In the genomic region with DNA sequence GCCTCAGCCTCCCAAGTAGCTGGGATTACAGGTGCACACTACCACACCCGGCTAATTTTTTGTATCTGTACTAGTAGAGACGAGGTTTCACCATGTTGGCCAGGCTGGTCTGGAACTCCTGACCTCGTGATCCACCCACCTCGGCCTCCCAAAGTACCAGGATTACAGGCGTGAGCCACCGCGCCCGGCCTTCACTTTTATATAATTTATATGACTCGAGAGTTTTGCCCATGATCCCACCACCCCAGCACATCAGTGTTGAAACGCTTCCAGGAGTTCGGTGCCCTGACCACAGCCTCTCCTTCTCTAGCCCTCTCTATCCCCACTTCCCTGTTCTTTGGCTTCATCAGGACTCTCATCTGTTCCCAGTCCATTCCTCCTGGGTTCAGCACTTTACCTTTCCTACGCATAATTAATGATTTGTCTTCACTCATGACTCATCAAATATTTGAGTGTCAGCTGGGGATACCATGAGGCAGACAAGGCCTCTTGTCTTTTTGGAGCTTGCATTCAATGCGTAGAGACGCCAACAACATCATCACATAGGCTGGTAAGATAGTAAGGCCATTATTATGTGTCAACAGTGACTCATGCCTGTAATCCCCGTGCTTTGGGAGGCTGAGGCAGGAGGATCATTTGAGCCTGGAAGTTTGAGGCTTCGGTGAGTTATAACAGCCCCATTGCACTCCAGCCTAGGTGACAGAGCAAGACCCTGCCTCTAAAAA, we compare ENCODE assay signal across 9 cellular contexts. TPM values are rescaled to one million over a fixed set of nuclear protein-coding genes. Genes with fewer than 3 reads are reported as not detected.
DNase-seq lines count a peak whose midpoint lies in the region; ATAC-seq and TF ChIP-seq lines count a peak whose summit lies in the region.
"Had no signal": no experiment of that assay in that cellular context is flagged by ENCODE, and none has a peak within 500 bp of the region (broad histone marks: within the 10 kb centered on the region; RNA-seq: fewer than 3 reads in every experiment).

No MANE protein-coding gene starts in this region.

- H3K27ac ChIP-seq in esophagus muscularis mucosa (replicated peaks in 1 of 4) (peak overlapping the region; percentile 88 to 92 (median 90)), gastrocnemius medialis (peak overlapping the region; percentile 91 to 99 (median 95))

- no peak for TF ChIP-seq CTCF in esophagus muscularis mucosa (IDR thresholded peaks at IDR 0.05)
- no peak for TF ChIP-seq CTCF in gastrocnemius medialis (IDR thresholded peaks at IDR 0.05 in 4 of 5, conservative IDR thresholded peaks at IDR 0.05 in 1 of 5)

- no peaks in the 10 kb centered on the region for H3K9me3 ChIP-seq in esophagus muscularis mucosa
- H3K9me3 ChIP-seq in gastrocnemius medialis = no peaks in the 10 kb centered on the region
- H3K9me3 ChIP-seq: adrenal gland had no signal

- WGBS in esophagus muscularis mucosa = 81% methylated on average over 16 of the region's 16 CpGs

- peak; percentile 14 for ATAC-seq in SK-N-SH treated with all-trans-retinoic acid at 6 μM for 48 hours
- no peak for ATAC-seq in gastrocnemius medialis
- no peak for ATAC-seq in GM21367 (IDR thresholded peaks at IDR 0.05; ENCODE audit: unreplicated experiment)
- ATAC-seq in GM18873 (IDR thresholded peaks at IDR 0.05; ENCODE audit: low FRiP score, unreplicated experiment) = no peak

- peaks cover 22 to 51% (median 45%) of the 10 kb centered on the region in 4 donors for H3K4me1 ChIP-seq in esophagus muscularis mucosa
- peaks cover 24 to 25% of the 10 kb centered on the region in 2 donors for H3K4me1 ChIP-seq in gastrocnemius medialis

- DNase-seq in NCI-H748 (lab: John Stamatoyannopoulos, UW; ENCODE audit: unreplicated experiment) = peak; percentile 12
- no peak for DNase-seq in NCI-H748 treated with DMSO at 0.1 percent for 48 hours (lab: John Stamatoyannopoulos, UW)
- no peak for DNase-seq in esophagus muscularis mucosa (ENCODE audit: extremely low spot score)
- no peak for DNase-seq in gastrocnemius medialis
- DNase-seq in NCI-H1092 treated with DMSO at 0.1 percent for 48 hours (lab: John Stamatoyannopoulos, UW) = no peak

- intact Hi-C loops in esophagus muscularis mucosa (cut with DNase I) (loop anchor here (5.0 kb wide), 1 partner anchor 117 kb away; no protein-coding TSS in a partner anchor), gastrocnemius medialis (cut with DNase I; ENCODE audit: low total_unique reads) (loop anchor here (5.0 kb wide), 2 partner anchors 67 to 117 kb away; no protein-coding TSS in a partner anchor)

- no peak for TF ChIP-seq POLR2A in esophagus muscularis mucosa (IDR thresholded peaks at IDR 0.05; ENCODE audit: low read depth)
- TF ChIP-seq POLR2A in gastrocnemius medialis (IDR thresholded peaks at IDR 0.05) = no peak

- H3K36me3 ChIP-seq in esophagus muscularis mucosa = peaks cover 5 to 37% (median 33%) of the 10 kb centered on the region in 4 donors
- H3K36me3 ChIP-seq in gastrocnemius medialis = peaks cover 0 to 12% of the 10 kb centered on the region in 2 donors

- H3K4me3 ChIP-seq in esophagus muscularis mucosa (peak overlapping the region; percentile 63 to 79 (median 64)), gastrocnemius medialis (peak overlapping the region; percentile 70 to 92 (median 74))

- no peak for TF ChIP-seq EP300 in esophagus muscularis mucosa (IDR thresholded peaks at IDR 0.05)

- in situ Hi-C loops in gastrocnemius medialis (cut with MboI; ENCODE audit: low sequenced_read_pairs in 4 of 4) = no loop called here

- H3K27me3 ChIP-seq in esophagus muscularis mucosa = no peaks in the 10 kb centered on the region
- H3K27me3 ChIP-seq in gastrocnemius medialis = no peaks in the 10 kb centered on the region
- H3K27me3 ChIP-seq: adrenal gland had no signal

TF ChIP-seq in SK-N-SH treated with all-trans-retinoic acid at 6 μM for 48 hours, 23 proteins besides CTCF, POLR2A, EP300 and RAD21:
- no peak for TF ChIP-seq OSR1 (CRISPR knock-in tag; IDR thresholded peaks at IDR 0.05)
- peak; percentile 79; the same call in 1 of the 2 replicates for TF ChIP-seq TOX (CRISPR knock-in tag; IDR thresholded peaks at IDR 0.05; ENCODE audit: borderline replicate concordance)

RNA-seq across cellular contexts. Expression of a gene that starts 1.4 kb away (rescaled TPM):
- total RNA-seq in esophagus muscularis mucosa (10 to 100 TPM; 45.0 to 60.4 (median 50.2) TPM), gastrocnemius medialis (100 to 1,000 TPM in 2 of 4 donors, 10 to 100 TPM in 2; 73.3 to 119 (median 89.9) TPM)

RNA-seq across cellular contexts. Expression of a gene that starts 20.3 kb away (rescaled TPM):
- total RNA-seq in esophagus muscularis mucosa = 10 to 100 TPM in 3 of 4 donors, 1 to 10 TPM in 1; 8.3 to 18.2 (median 15.0) TPM
- 10 to 100 TPM in 3 of 4 donors, 1 to 10 TPM in 1; 9.2 to 19.5 (median 18.5) TPM for total RNA-seq in gastrocnemius medialis

RNA-seq across cellular contexts. Expression of a gene that starts 27.8 kb away (rescaled TPM):
- total RNA-seq in esophagus muscularis mucosa (1 to 10 TPM in 1 of 4 donors, not detected in 3; 2.4 TPM), gastrocnemius medialis (not detected)

RNA-seq across cellular contexts. Expression of a gene that starts 33.7 kb away (rescaled TPM):
- 1 to 10 TPM; 2.2 to 2.9 (median 2.7) TPM for total RNA-seq in esophagus muscularis mucosa
- total RNA-seq in gastrocnemius medialis = under 1 TPM in 2 of 4 donors, not detected in 2; 0.16 to 0.46 TPM
